In genomic region chr3:126212250-126212628, GRCh38 we compare ENCODE assay signal across 11 cellular contexts. TPM values are rescaled to one million over a fixed set of nuclear protein-coding genes. Genes with fewer than 3 reads are reported as not detected.
DNase-seq lines count a peak whose midpoint lies in the region; ATAC-seq and TF ChIP-seq lines count a peak whose summit lies in the region.
"Had no signal": no experiment of that assay in that cellular context is flagged by ENCODE, and none has a peak within 500 bp of the region (broad histone marks: within the 10 kb centered on the region; RNA-seq: fewer than 3 reads in every experiment).

No MANE protein-coding gene starts in this region.

- ATAC-seq in naive B cell (ENCODE audit: low read depth in 2 of 2): no peak
- ATAC-seq in GM21423 (IDR thresholded peaks at IDR 0.05; ENCODE audit: unreplicated experiment): no peak
- ATAC-seq in GM19463 (IDR thresholded peaks at IDR 0.05; ENCODE audit: unreplicated experiment): no peak

- H3K9me3 Mint-ChIP-seq in naive B cell: no peaks in the 10 kb centered on the region
- H3K9me3 Mint-ChIP-seq: activated naive CD4-positive, alpha-beta T cell treated with anti-CD3 and anti-CD28 coated beads, Interleukin-2, amount 10 ng/mL, durations not matched to agents 7 days and 5 days; CD4-positive, CD25-positive, alpha-beta regulatory T cell had no signal

- intact Hi-C loops in tibial artery (cut with DNase I; ENCODE audit: low total_unique reads): loop anchor here (5.0 kb wide), 1 partner anchor 220 kb away; no protein-coding TSS in a partner anchor

- H3K27me3 ChIP-seq in MM.1S (replicated peaks; ENCODE audit: insufficient read depth, low read length) (peaks cover 8% of the 10 kb centered on the region; the same call in 1 of the 2 replicates), tibial artery (no peaks in the 10 kb centered on the region)

- H3K4me3 Mint-ChIP-seq in naive B cell: peak overlapping the region in 5 of 8 donors; percentile 26 to 82 (median 75)

- no peak for TF ChIP-seq CTCF in MM.1S (IDR thresholded peaks at IDR 0.05; ENCODE audit: low read length)
- TF ChIP-seq CTCF in coronary artery (IDR thresholded peaks at IDR 0.05): no peak
- TF ChIP-seq CTCF in tibial artery (IDR thresholded peaks at IDR 0.05): no peak

- H3K36me3 ChIP-seq in MM.1S (replicated peaks; ENCODE audit: insufficient read depth, low read length): no peaks in the 10 kb centered on the region; the same call in 1 of the 2 replicates
- H3K36me3 ChIP-seq in tibial artery: no peaks in the 10 kb centered on the region

- no peak overlapping the region for H3K27ac ChIP-seq in MM.1S (ENCODE audit: low read length)
- peak overlapping the region; percentile 88 to 91 for H3K27ac ChIP-seq in coronary artery
- H3K27ac ChIP-seq in tibial artery: peak overlapping the region; percentile 81 to 86

- H3K9ac ChIP-seq in MM.1S (ENCODE audit: low read length): no peak overlapping the region

- peak overlapping the region in 1 of 6 donors; percentile 74 for H3K27ac Mint-ChIP-seq in naive B cell
- H3K27ac Mint-ChIP-seq: activated naive CD4-positive, alpha-beta T cell treated with anti-CD3 and anti-CD28 coated beads, Interleukin-2, amount 10 ng/mL, durations not matched to agents 7 days and 5 days; CD4-positive, CD25-positive, alpha-beta regulatory T cell had no signal

- H3F3A ChIP-seq in MM.1S (ENCODE audit: insufficient read depth, low read length): no peaks in the 10 kb centered on the region

- peaks cover 6 to 14% (median 11%) of the 10 kb centered on the region in 3 donors for H3K4me1 Mint-ChIP-seq in naive B cell

- H3K36me3 Mint-ChIP-seq in naive B cell: peaks cover 0 to 14% of the 10 kb centered on the region in 2 donors
- H3K36me3 Mint-ChIP-seq: activated naive CD4-positive, alpha-beta T cell treated with anti-CD3 and anti-CD28 coated beads, Interleukin-2, amount 10 ng/mL, durations not matched to agents 7 days and 5 days; CD4-positive, CD25-positive, alpha-beta regulatory T cell had no signal

- H3K4me2 ChIP-seq in MM.1S (ENCODE audit: low read depth, low read length): peak overlapping the region; percentile 86

- no peaks in the 10 kb centered on the region for H3K79me2 ChIP-seq in MM.1S (ENCODE audit: low read length)

- peak overlapping the region; percentile 74; the same call in 1 of the 2 replicates for H2AFZ ChIP-seq in MM.1S (ENCODE audit: low read length)

- H3K4me1 ChIP-seq in MM.1S (ENCODE audit: low read length) (no peaks in the 10 kb centered on the region), tibial artery (peaks cover 0 to 42% (median 36%) of the 10 kb centered on the region in 4 donors)

- H3K9me2 ChIP-seq in MM.1S (replicated peaks; ENCODE audit: insufficient read depth, low read length): no peaks in the 10 kb centered on the region

- H3K9me3 ChIP-seq in MM.1S (replicated peaks; ENCODE audit: insufficient read depth, low read length) (no peaks in the 10 kb centered on the region), tibial artery (no peaks in the 10 kb centered on the region)

- H3K4me3 ChIP-seq in MM.1S (ENCODE audit: low read length): no peak overlapping the region
- H3K4me3 ChIP-seq in coronary artery: peak overlapping the region; percentile 75
- peak overlapping the region in 1 of 2 donors; percentile 64 for H3K4me3 ChIP-seq in tibial artery

- H3K27me3 Mint-ChIP-seq in naive B cell: peaks cover 56 to 92% (median 87%) of the 10 kb centered on the region in 3 donors

- H4K20me1 ChIP-seq in MM.1S (ENCODE audit: insufficient read depth, low read length): no peaks in the 10 kb centered on the region

- DNase-seq in MM.1S (no peak), coronary artery (ENCODE audit: low spot score) (no peak), naive B cell (no peak), tibial artery (no peak), putamen (ENCODE audit: low spot score) (no peak)
- DNase-seq: activated naive CD4-positive, alpha-beta T cell treated with anti-CD3 and anti-CD28 coated beads, Interleukin-2, amount 10 ng/mL, durations not matched to agents 7 days and 5 days; Karpas-422; stimulated activated CD4-positive, alpha-beta T cell treated with anti-CD3 and anti-CD28 coated beads, Interleukin-2, amount 100 ng/mL, for 48 hours had no signal

RNA-seq across cellular contexts. Expression of gene ALDH1L1, which starts 31.9 kb away (rescaled TPM):
- polyA plus RNA-seq in naive B cell (ENCODE audit: low read depth in 6 of 6): under 1 TPM in 1 of 6 donors, not detected in 5; 0.08 TPM
